Comparison of ENCODE assay signal across 37 cellular contexts in genomic region chr11:71574418-71574817, GRCh38. TPM values are rescaled to one million over a fixed set of nuclear protein-coding genes. Genes with fewer than 3 reads are reported as not detected.
"Had no signal": no experiment of that assay in that cellular context is flagged by ENCODE, and none has a peak within 500 bp of the region (broad histone marks: within the 10 kb centered on the region; RNA-seq: fewer than 3 reads in every experiment).

No MANE protein-coding gene starts in this region.

- ATAC-seq: activated CD4-positive, CD25-positive, alpha-beta regulatory T cell treated with anti-CD3 and anti-CD28 coated beads, Interleukin-2, amount 50 U/mL, for 24 hours; activated CD8-positive, alpha-beta T cell treated with anti-CD3 and anti-CD28 coated beads for 36 hours; activated T-cell treated with anti-CD3 and anti-CD28 coated beads, Interleukin-2, amount 50 U/mL, for 4 hours; activated T-helper 17 cell treated with anti-CD3 and anti-CD28 coated beads, Interleukin-2, amount 50 U/mL, for 72 hours; gastroesophageal sphincter; heart right ventricle had no signal

- DNase-seq: activated B cell treated with CpG ODN at 0.5 μM for 24 hours; activated CD4-positive, alpha-beta T cell treated with anti-CD3 and anti-CD28 coated beads for 48 hours; activated CD4-positive, alpha-beta T cell treated with anti-CD3 and anti-CD28 coated beads, Interleukin-2, amount 50 U/mL, for 1 hour; activated CD4-positive, alpha-beta T cell treated with anti-CD3 and anti-CD28 coated beads, Interleukin-2, amount 50 U/mL, for 48 hours; activated CD8-positive, alpha-beta memory T cell treated with anti-CD3 and anti-CD28 coated beads, Interleukin-2, amount 50 U/mL, for 48 hours; activated CD8-positive, alpha-beta T cell treated with anti-CD3 and anti-CD28 coated beads for 36 hours; activated effector memory CD4-positive, alpha-beta T cell treated with Interleukin-2 at 50 U/mL for 16 hours; activated gamma-delta T cell treated with Interleukin-2 at 50 U/mL for 16 hours; activated naive CD4-positive, alpha-beta T cell treated with anti-CD3 and anti-CD28 coated beads, Interleukin-2, amount 50 U/mL, for 16 hours; activated naive CD4-positive, alpha-beta T cell treated with Interleukin-2 at 50 U/mL for 16 hours; activated T-cell treated with anti-CD3 and anti-CD28 coated beads, Interleukin-2, amount 50 U/mL, for 4 hours; amniotic stem cell; anterior cingulate cortex; brain microvascular endothelial cell; caudate nucleus; cortex of kidney; dermis blood vessel endothelial cell; effector CD8-positive, alpha-beta T cell; esophagus squamous epithelium; foreskin melanocyte; heart right ventricle; T1000; WERI-Rb-1 had no signal

- H3K9me3 Mint-ChIP-seq: activated B cell treated with CpG ODN at 0.5 μM for 24 hours; activated CD8-positive, alpha-beta T cell treated with anti-CD3 and anti-CD28 coated beads for 36 hours; activated T-cell treated with anti-CD3 and anti-CD28 coated beads, Interleukin-2, amount 50 U/mL, for 4 hours; activated T-helper 17 cell treated with anti-CD3 and anti-CD28 coated beads, Interleukin-2, amount 50 U/mL, for 72 hours; T-helper 2 cell treated with Interferon-gamma antibody and Interleukin-4, amounts not matched to agents 5 μg/mL and 100 μg/mL, for 36 hours had no signal

- H3K4me3 Mint-ChIP-seq: activated B cell treated with CpG ODN at 0.5 μM for 24 hours; activated CD8-positive, alpha-beta T cell treated with anti-CD3 and anti-CD28 coated beads for 36 hours; activated naive CD8-positive, alpha-beta T cell; activated T-cell treated with anti-CD3 and anti-CD28 coated beads, Interleukin-2, amount 50 U/mL, for 4 hours; activated T-helper 17 cell treated with anti-CD3 and anti-CD28 coated beads, Interleukin-2, amount 50 U/mL, for 72 hours; T-helper 2 cell treated with Interferon-gamma antibody and Interleukin-4, amounts not matched to agents 5 μg/mL and 100 μg/mL, for 36 hours had no signal

- H3K36me3 Mint-ChIP-seq: activated naive CD8-positive, alpha-beta T cell had no signal

- H3K4me1 Mint-ChIP-seq: activated B cell treated with CpG ODN at 0.5 μM for 24 hours; activated T-helper 17 cell treated with anti-CD3 and anti-CD28 coated beads, Interleukin-2, amount 50 U/mL, for 72 hours had no signal

- H3K27ac Mint-ChIP-seq: activated B cell treated with CpG ODN at 0.5 μM for 24 hours; activated CD8-positive, alpha-beta T cell treated with anti-CD3 and anti-CD28 coated beads for 36 hours; activated naive CD8-positive, alpha-beta T cell; activated T-helper 17 cell treated with anti-CD3 and anti-CD28 coated beads, Interleukin-2, amount 50 U/mL, for 72 hours; T-helper 2 cell treated with Interferon-gamma antibody and Interleukin-4, amounts not matched to agents 5 μg/mL and 100 μg/mL, for 36 hours had no signal

RNA-seq across cellular contexts. Expression of gene KRTAP5-11, which starts 8.3 kb away (rescaled TPM):
- total RNA-seq: activated B cell treated with CpG ODN at 0.5 μM for 24 hours; activated CD8-positive, alpha-beta memory T cell treated with anti-CD3 and anti-CD28 coated beads for 36 hours; activated CD8-positive, alpha-beta T cell treated with anti-CD3 and anti-CD28 coated beads for 36 hours; activated T-cell treated with anti-CD3 and anti-CD28 coated beads, Interleukin-2, amount 50 U/mL, for 4 hours; activated T-helper 17 cell treated with anti-CD3 and anti-CD28 coated beads, Interleukin-2, amount 50 U/mL, for 72 hours; astrocyte; bronchial epithelial cell; chondrocyte; dermis blood vessel endothelial cell; endothelial cell of umbilical vein; esophagus squamous epithelium; fibroblast of lung; fibroblast of villous mesenchyme; gastroesophageal sphincter; glomerular endothelial cell; heart right ventricle; hepatocyte had no signal

RNA-seq across cellular contexts. Expression of gene KRTAP5-10, which starts 9.1 kb away (rescaled TPM):
- total RNA-seq: activated CD8-positive, alpha-beta memory T cell treated with anti-CD3 and anti-CD28 coated beads for 36 hours; activated CD8-positive, alpha-beta T cell treated with anti-CD3 and anti-CD28 coated beads for 36 hours; activated T-cell treated with anti-CD3 and anti-CD28 coated beads, Interleukin-2, amount 50 U/mL, for 4 hours; activated T-helper 17 cell treated with anti-CD3 and anti-CD28 coated beads, Interleukin-2, amount 50 U/mL, for 72 hours; astrocyte; bronchial epithelial cell; chondrocyte; dermis blood vessel endothelial cell; endothelial cell of umbilical vein; esophagus squamous epithelium; fibroblast of lung; fibroblast of villous mesenchyme; gastroesophageal sphincter; glomerular endothelial cell; heart right ventricle; hepatocyte had no signal

RNA-seq across cellular contexts. Expression of gene KRTAP5-9, which starts 26.2 kb away (rescaled TPM):
- total RNA-seq: activated CD8-positive, alpha-beta memory T cell treated with anti-CD3 and anti-CD28 coated beads for 36 hours; activated CD8-positive, alpha-beta T cell treated with anti-CD3 and anti-CD28 coated beads for 36 hours; activated T-cell treated with anti-CD3 and anti-CD28 coated beads, Interleukin-2, amount 50 U/mL, for 4 hours; astrocyte; bronchial epithelial cell; dermis blood vessel endothelial cell; endothelial cell of umbilical vein; esophagus squamous epithelium; fibroblast of lung; fibroblast of villous mesenchyme; gastroesophageal sphincter; glomerular endothelial cell; heart right ventricle had no signal

RNA-seq across cellular contexts. Expression of gene KRTAP5-8, which starts 36.6 kb away (rescaled TPM):
- total RNA-seq: activated CD8-positive, alpha-beta memory T cell treated with anti-CD3 and anti-CD28 coated beads for 36 hours; activated CD8-positive, alpha-beta T cell treated with anti-CD3 and anti-CD28 coated beads for 36 hours; activated T-cell treated with anti-CD3 and anti-CD28 coated beads, Interleukin-2, amount 50 U/mL, for 4 hours; astrocyte; bronchial epithelial cell; chondrocyte; dermis blood vessel endothelial cell; endothelial cell of umbilical vein; fibroblast of lung; fibroblast of villous mesenchyme; glomerular endothelial cell; heart right ventricle; hepatocyte had no signal

RNA-seq across cellular contexts. Expression of gene KRTAP5-7, which starts 47.4 kb away (rescaled TPM):
- total RNA-seq: activated CD8-positive, alpha-beta memory T cell treated with anti-CD3 and anti-CD28 coated beads for 36 hours; activated CD8-positive, alpha-beta T cell treated with anti-CD3 and anti-CD28 coated beads for 36 hours; activated T-cell treated with anti-CD3 and anti-CD28 coated beads, Interleukin-2, amount 50 U/mL, for 4 hours; astrocyte; bronchial epithelial cell; chondrocyte; dermis blood vessel endothelial cell; endothelial cell of umbilical vein; fibroblast of villous mesenchyme; gastroesophageal sphincter; glomerular endothelial cell; hepatocyte had no signal
